Comparison of ENCODE assay signal across 1 cellular context in genomic region chr6:130346324-130346723, GRCh38. TPM values are rescaled to one million over a fixed set of nuclear protein-coding genes. Genes with fewer than 3 reads are reported as not detected.
"Had no signal": no experiment of that assay in that cellular context is flagged by ENCODE, and none has a peak within 500 bp of the region (broad histone marks: within the 10 kb centered on the region; RNA-seq: fewer than 3 reads in every experiment).

No MANE protein-coding gene starts in this region.

RNA-seq across cellular contexts. Expression of gene TMEM200A, which starts 19.5 kb away (rescaled TPM):
- total RNA-seq: G401 had no signal
